In the genomic region with DNA sequence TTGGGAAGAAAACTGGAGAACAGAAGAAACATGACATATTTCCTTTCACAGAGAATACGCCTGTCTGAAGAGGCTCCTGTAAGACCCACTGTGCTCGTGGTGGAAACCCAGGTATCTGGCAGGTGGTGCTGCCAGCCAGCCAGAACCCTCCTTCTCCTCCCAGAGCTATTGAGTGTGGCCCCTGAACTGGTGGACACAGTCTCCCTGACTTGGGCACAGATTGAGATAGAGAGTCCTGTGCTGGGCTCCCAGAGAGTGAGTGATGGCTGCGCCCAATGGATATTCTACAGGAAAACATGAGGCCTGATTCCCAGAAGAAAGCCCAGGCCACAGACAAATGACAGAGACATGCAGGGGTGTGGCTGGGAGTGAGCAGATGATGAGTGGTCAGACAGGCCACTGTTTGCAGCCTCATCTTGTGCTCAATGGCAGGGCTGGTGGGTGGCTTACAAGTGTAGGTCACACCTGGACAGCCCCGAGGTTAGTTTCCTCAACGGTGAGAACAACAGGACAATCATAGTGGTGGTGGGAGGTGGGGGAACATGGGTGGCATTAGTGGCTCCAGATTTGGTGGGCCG, we compare ENCODE assay signal across 26 cellular contexts.
"Had no signal": no experiment of that assay in that cellular context is flagged by ENCODE, and none has a peak within 500 bp of the region (broad histone marks: within the 10 kb centered on the region; RNA-seq: fewer than 3 reads in every experiment).

No MANE protein-coding gene starts in this region.

- H3K27ac Mint-ChIP-seq: immature natural killer cell; naive thymus-derived CD8-positive, alpha-beta T cell had no signal

- H3K36me3 ChIP-seq: esophagus muscularis mucosa, gastrocnemius medialis, heart right ventricle, ovary, right atrium auricular region, suprapubic skin, thyroid gland, upper lobe of left lung, uterus had no signal

- H3K27ac ChIP-seq: epithelial cell of prostate, esophagus muscularis mucosa, gastrocnemius medialis, heart right ventricle, ovary, right atrium auricular region, suprapubic skin, thyroid gland, upper lobe of left lung, uterus had no signal

- H3K4me1 Mint-ChIP-seq: immature natural killer cell had no signal

- H3K4me1 ChIP-seq: esophagus muscularis mucosa, heart right ventricle, right atrium auricular region, suprapubic skin, thyroid gland, upper lobe of left lung, uterus had no signal

- H3K9me3 ChIP-seq: gastrocnemius medialis, ovary, right atrium auricular region, suprapubic skin, thyroid gland, uterus had no signal

- H3K27me3 ChIP-seq: ovary, right atrium auricular region, thyroid gland, upper lobe of left lung, uterus had no signal

- H3K9me3 Mint-ChIP-seq: neural crest cell had no signal

- H3K4me2 ChIP-seq: smooth muscle cell had no signal

- FAIRE-seq: colon, endometrium, kidney had no signal

- H3K36me3 Mint-ChIP-seq: immature natural killer cell had no signal

- H3K4me3 Mint-ChIP-seq: immature natural killer cell; naive thymus-derived CD8-positive, alpha-beta T cell; neural crest cell had no signal

- DNase-seq: cerebellar nuclear complex; effector CD8-positive, alpha-beta T cell; gastrocnemius medialis; heart right ventricle; immature natural killer cell; kidney; left cardiac atrium; left ventricle myocardium superior; mesenchymal stem cell; naive thymus-derived CD8-positive, alpha-beta T cell; nucleus accumbens; ovary; stimulated activated CD4-positive, alpha-beta T cell treated with anti-CD3 and anti-CD28 coated beads, Interleukin-2, amount 100 ng/mL, for 48 hours; stimulated activated naive CD4-positive, alpha-beta T cell treated with Interleukin-2 at 50 U/mL for 16 hours; thyroid gland; upper lobe of left lung; uterus had no signal

- H3K4me3 ChIP-seq: esophagus muscularis mucosa, gastrocnemius medialis, heart right ventricle, lung, ovary, right atrium auricular region, smooth muscle cell, suprapubic skin, thyroid gland, upper lobe of left lung, uterus had no signal

- ATAC-seq: gastrocnemius medialis; heart right ventricle; left cardiac atrium; left ventricle myocardium superior; naive thymus-derived CD8-positive, alpha-beta T cell had no signal
